ENCODE assay signal across 9 cellular contexts in the genomic region with DNA sequence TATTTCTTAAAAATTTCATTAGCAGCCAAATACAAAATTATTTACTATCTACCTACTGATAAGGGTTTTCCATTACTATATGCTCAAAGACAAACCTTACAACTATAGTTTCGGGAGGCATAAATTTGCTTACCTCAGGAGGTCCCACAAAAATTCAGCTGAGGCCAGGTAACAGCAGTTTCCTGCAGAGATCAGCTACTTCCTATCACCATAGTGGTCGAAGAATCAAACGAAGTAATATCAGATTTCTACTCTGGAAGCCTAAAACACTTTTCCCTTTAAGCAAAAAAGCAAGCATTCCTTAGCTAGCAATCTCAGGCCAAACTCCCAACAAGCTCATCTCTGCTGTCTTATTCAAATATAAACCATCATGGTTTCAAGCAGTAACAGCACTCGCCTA. TPM values are rescaled to one million over a fixed set of nuclear protein-coding genes. Genes with fewer than 3 reads are reported as not detected.
DNase-seq lines count a peak whose midpoint lies in the region; ATAC-seq and TF ChIP-seq lines count a peak whose summit lies in the region.
"Had no signal": no experiment of that assay in that cellular context is flagged by ENCODE, and none has a peak within 500 bp of the region (broad histone marks: within the 10 kb centered on the region; RNA-seq: fewer than 3 reads in every experiment).

No MANE protein-coding gene starts in this region.

- ATAC-seq in right cardiac atrium = no peak
- no peak for ATAC-seq in GM19023 (IDR thresholded peaks at IDR 0.05; ENCODE audit: unreplicated experiment)
- no peak for ATAC-seq in HG02970 (IDR thresholded peaks at IDR 0.05; ENCODE audit: low FRiP score, unreplicated experiment)

- H3K4me3 ChIP-seq in right cardiac atrium (ENCODE audit: low read length) = peak overlapping the region; percentile 8
- peak overlapping the region in 1 of 2 donors; percentile 4 for H3K4me3 ChIP-seq in right atrium auricular region
- no peak overlapping the region for H3K4me3 ChIP-seq in mesendoderm (ENCODE audit: low read length)

- H3K4ac ChIP-seq in mesendoderm (ENCODE audit: low read depth, low read length) = no peak overlapping the region

- H3K27ac ChIP-seq in right cardiac atrium (ENCODE audit: low read length) (no peak overlapping the region), right atrium auricular region (no peak overlapping the region), mesendoderm (ENCODE audit: low read depth, low read length) (no peak overlapping the region)

- H3K79me1 ChIP-seq in mesendoderm (ENCODE audit: low read length) = peaks cover 3% of the 10 kb centered on the region

- H3K27ac Mint-ChIP-seq in brain = peak overlapping the region in 4 of 5 experiments; percentile 35 to 99 (median 69)

- H3K9me3 ChIP-seq in right cardiac atrium (ENCODE audit: control insufficient read depth, low read length) (no peaks in the 10 kb centered on the region), right atrium auricular region (no peaks in the 10 kb centered on the region)

- WGBS in right cardiac atrium = 34% methylated on average over 4 of the region's 4 CpGs
- no CpG with 5 or more reads among the region's 4 CpGs for WGBS in mesendoderm (ENCODE audit: extremely low coverage, insufficient coverage, low lambda C conversion rate)

- H3K4me1 Mint-ChIP-seq in brain = peaks cover 38% of the 10 kb centered on the region

- TF ChIP-seq CTCF in right atrium auricular region (IDR thresholded peaks at IDR 0.05) (no peak), brain (conservative IDR thresholded peaks at IDR 0.05) (no peak)

- peaks cover 72% of the 10 kb centered on the region for H3K79me2 ChIP-seq in mesendoderm (ENCODE audit: control insufficient read depth, insufficient read depth, low read length)

- peaks cover 5% of the 10 kb centered on the region for H3K27me3 Mint-ChIP-seq in brain

- DNase-seq in right cardiac atrium (no peak), right atrium auricular region (ENCODE audit: low spot score) (no peak), mesendoderm (peak; percentile 13), RKO (ENCODE audit: low spot score) (no peak)
- no peak for DNase-seq in stimulated activated naive CD4-positive, alpha-beta T cell treated with Interleukin-2 at 50 U/mL for 16 hours (lab: John Stamatoyannopoulos, UW)
- DNase-seq: activated CD4-positive, alpha-beta T cell treated with anti-CD3 and anti-CD28 coated beads, Interleukin-2, amount 50 U/mL, for 1 hour had no signal

- peaks cover 21% of the 10 kb centered on the region for H3K36me3 Mint-ChIP-seq in brain

- H3K36me3 ChIP-seq in right atrium auricular region (no peaks in the 10 kb centered on the region), mesendoderm (ENCODE audit: control insufficient read depth, insufficient read depth, low read length) (peaks cover 2% of the 10 kb centered on the region)

- H3K18ac ChIP-seq in mesendoderm (ENCODE audit: low read length) = no peak overlapping the region

- no peak overlapping the region for H3K23ac ChIP-seq in mesendoderm (ENCODE audit: low read length)

- no peaks in the 10 kb centered on the region for H3K27me3 ChIP-seq in right cardiac atrium (ENCODE audit: control insufficient read depth, insufficient read depth)
- H3K27me3 ChIP-seq in right atrium auricular region = no peaks in the 10 kb centered on the region
- H3K27me3 ChIP-seq in mesendoderm (ENCODE audit: insufficient read depth, low read length, poor library complexity) = no peaks in the 10 kb centered on the region

- no peak overlapping the region for H4K5ac ChIP-seq in mesendoderm (ENCODE audit: low read length)

- H3K4me2 ChIP-seq in mesendoderm (ENCODE audit: low read length) = peak overlapping the region; percentile 9

- no peak overlapping the region for H2BK120ac ChIP-seq in mesendoderm (ENCODE audit: low read depth, low read length)

- H2AK5ac ChIP-seq in mesendoderm (ENCODE audit: low read length) = no peak overlapping the region

- intact Hi-C loops in right cardiac atrium (cut with DNase I) = no loop called here

- H3K9ac ChIP-seq in mesendoderm (ENCODE audit: low read length) = peak overlapping the region; percentile 31

- H2BK15ac ChIP-seq in mesendoderm (replicated peaks; ENCODE audit: low read depth) = no peak overlapping the region

- H4K8ac ChIP-seq in mesendoderm (ENCODE audit: low read depth, low read length) = no peak overlapping the region

- H3K9me3 Mint-ChIP-seq in brain = no peaks in the 10 kb centered on the region

- no peak overlapping the region for H3K56ac ChIP-seq in mesendoderm (ENCODE audit: low read length)

- H3K4me1 ChIP-seq in right cardiac atrium (ENCODE audit: control insufficient read depth, insufficient read depth, low read length) (peaks cover 4% of the 10 kb centered on the region), right atrium auricular region (peaks cover 0 to 49% of the 10 kb centered on the region in 2 donors), mesendoderm (ENCODE audit: control insufficient read depth, low read depth, low read length) (peaks cover 3% of the 10 kb centered on the region)

- H2BK5ac ChIP-seq in mesendoderm (ENCODE audit: low read length) = no peak overlapping the region

- H3K4me3 Mint-ChIP-seq in brain = peak overlapping the region; percentile 99 to 100 (median 99)

RNA-seq across cellular contexts. Expression of gene NAP1L4, which starts 3.1 kb away (rescaled TPM):
- total RNA-seq in right cardiac atrium (100 to 1,000 TPM; 147 to 188 (median 159) TPM), right atrium auricular region (100 to 1,000 TPM in 1 of 2 donors, 10 to 100 TPM in 1; 79.2 to 128 TPM)
- polyA plus RNA-seq in right cardiac atrium (132 TPM), brain (ENCODE audit: insufficient read depth, low read depth, low replicate concordance) (88.6 TPM)
- polyA plus RNA-seq in mesendoderm (2013, experiment 1 of 2) = 166 TPM
- polyA plus RNA-seq in mesendoderm (2013, experiment 2 of 2) = 172 TPM

RNA-seq across cellular contexts. Expression of gene PHLDA2, which starts 59.8 kb away (rescaled TPM):
- total RNA-seq in right cardiac atrium = 1 to 10 TPM in 1 of 4 donors, under 1 TPM in 2, not detected in 1; 0.57 to 2.1 (median 0.74) TPM
- polyA plus RNA-seq in right cardiac atrium = 2.0 TPM
- 1 to 10 TPM; 1.8 to 2.6 TPM for total RNA-seq in right atrium auricular region
- polyA plus RNA-seq in brain (ENCODE audit: insufficient read depth, low read depth, low replicate concordance) = 10.6 TPM
- 18.5 TPM for polyA plus RNA-seq in mesendoderm (2013, experiment 1 of 2)
- polyA plus RNA-seq in mesendoderm (2013, experiment 2 of 2) = 18.7 TPM
